In genomic region chr7:138254444-138254843, GRCh38 we compare ENCODE assay signal across 1 cellular context.
TF ChIP-seq lines count a peak whose summit lies in the region.

No MANE protein-coding gene starts in this region.

TF ChIP-seq in K562, 482 proteins besides CTCF, POLR2A, EP300 and RAD21 (continued from another document):
- no peak for TF ChIP-seq NEUROD1 (IDR thresholded peaks at IDR 0.05; ENCODE audit: borderline replicate concordance, low read depth, low read length, partially characterized antibody)
- peak; percentile 44; the same call in 1 of the 2 replicates for TF ChIP-seq PKNOX1 (IDR thresholded peaks at IDR 0.05)
- no peak for TF ChIP-seq PHB (CRISPR knock-in tag; IDR thresholded peaks at IDR 0.05)
- no peak for TF ChIP-seq ZBTB17 (CRISPR knock-in tag; IDR thresholded peaks at IDR 0.05)
- no peak for TF ChIP-seq MCM3 (IDR thresholded peaks at IDR 0.05)
- no peak for TF ChIP-seq HNRNPLL (IDR thresholded peaks at IDR 0.05; ENCODE audit: low read depth, low read length, poor library complexity, severe bottlenecking)
- 0 out of 2 replicates have a peak, but pooled peaks have one; percentile 18 for TF ChIP-seq RAD51 (IDR thresholded peaks at IDR 0.05; ENCODE audit: borderline replicate concordance, low read depth)
- no peak for TF ChIP-seq NKRF (IDR thresholded peaks at IDR 0.05; ENCODE audit: borderline replicate concordance)
- peak; percentile 48; the same call in 1 of the 2 replicates for TF ChIP-seq MYC (IDR thresholded peaks at IDR 0.05; ENCODE audit: low read depth, low read length)
- no peak for TF ChIP-seq MYC (CRISPR knock-in tag; IDR thresholded peaks at IDR 0.05; ENCODE audit: borderline replicate concordance, low read depth)
- peak; percentile 40 to 42; a peak in 2 of 4 replicates for TF ChIP-seq FOXA3 (CRISPR knock-in tag; conservative IDR thresholded peaks at IDR 0.05 in 1 of 2, IDR thresholded peaks at IDR 0.05 in 1 of 2)
- 0 out of 4 replicates have a peak, but pooled peaks of 1 of the 2 experiments have one; percentile 29 for TF ChIP-seq TRIM24 (IDR thresholded peaks at IDR 0.05)
- TF ChIP-seq ESRRA (IDR thresholded peaks at IDR 0.05; ENCODE audit: borderline replicate concordance, low read depth), result 0 out of 2 replicates have a peak, but pooled peaks have one; percentile 49
- TF ChIP-seq, protein P1, sequence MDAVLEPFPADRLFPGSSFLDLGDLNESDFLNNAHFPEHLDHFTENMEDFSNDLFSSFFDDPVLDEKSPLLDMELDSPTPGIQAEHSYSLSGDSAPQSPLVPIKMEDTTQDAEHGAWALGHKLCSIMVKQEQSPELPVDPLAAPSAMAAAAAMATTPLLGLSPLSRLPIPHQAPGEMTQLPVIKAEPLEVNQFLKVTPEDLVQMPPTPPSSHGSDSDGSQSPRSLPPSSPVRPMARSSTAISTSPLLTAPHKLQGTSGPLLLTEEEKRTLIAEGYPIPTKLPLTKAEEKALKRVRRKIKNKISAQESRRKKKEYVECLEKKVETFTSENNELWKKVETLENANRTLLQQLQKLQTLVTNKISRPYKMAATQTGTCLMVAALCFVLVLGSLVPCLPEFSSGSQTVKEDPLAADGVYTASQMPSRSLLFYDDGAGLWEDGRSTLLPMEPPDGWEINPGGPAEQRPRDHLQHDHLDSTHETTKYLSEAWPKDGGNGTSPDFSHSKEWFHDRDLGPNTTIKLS (IDR thresholded peaks at IDR 0.05; ENCODE audit: borderline replicate concordance, low read depth), result peak; percentile 89
- TF ChIP-seq FOXK2 (conservative IDR thresholded peaks at IDR 0.05 in 1 of 2, IDR thresholded peaks at IDR 0.05 in 1 of 2; ENCODE audit: low read depth in 2 of 2), result peak; percentile 51 to 65
- TF ChIP-seq MAFF (IDR thresholded peaks at IDR 0.05; ENCODE audit: low read length), result no peak
- TF ChIP-seq ARHGAP35 (IDR thresholded peaks at IDR 0.05; ENCODE audit: partially characterized antibody), result no peak
- TF ChIP-seq L3MBTL2 (IDR thresholded peaks at IDR 0.05), result peak; percentile 30; the same call in 1 of the 2 replicates
- peak; percentile 14; the same call in 1 of the 2 replicates for TF ChIP-seq ZNF316 (IDR thresholded peaks at IDR 0.05)
- TF ChIP-seq C11orf30 (IDR thresholded peaks at IDR 0.05; ENCODE audit: low read depth), result 0 out of 2 replicates have a peak, but pooled peaks have one; percentile 13
- peak; percentile 42; the same call in 1 of the 2 replicates for TF ChIP-seq SMAD4 (CRISPR knock-in tag; conservative IDR thresholded peaks at IDR 0.05)
- TF ChIP-seq ZNF12 (CRISPR knock-in tag; IDR thresholded peaks at IDR 0.05), result no peak
- no peak for TF ChIP-seq KDM4B (IDR thresholded peaks at IDR 0.05; ENCODE audit: borderline replicate concordance in 2 of 2, low read depth in 1 of 2)
- TF ChIP-seq RUNX1 (IDR thresholded peaks at IDR 0.05; ENCODE audit: low read depth), result no peak
- TF ChIP-seq CHD1 (IDR thresholded peaks at IDR 0.05; ENCODE audit: low read length), result no peak
- peak; percentile 29; the same call in 1 of the 2 replicates for TF ChIP-seq EP400 (IDR thresholded peaks at IDR 0.05)
- 0 out of 4 replicates have a peak, but pooled peaks of 1 of the 2 experiments have one; percentile 2 for TF ChIP-seq SIX5 (IDR thresholded peaks at IDR 0.05; ENCODE audit: borderline replicate concordance in 1 of 2, insufficient read depth in 1 of 2, low read depth in 1 of 2, low read length in 2 of 2)
- TF ChIP-seq BCOR (IDR thresholded peaks at IDR 0.05), result no peak
- TF ChIP-seq, protein P2, sequence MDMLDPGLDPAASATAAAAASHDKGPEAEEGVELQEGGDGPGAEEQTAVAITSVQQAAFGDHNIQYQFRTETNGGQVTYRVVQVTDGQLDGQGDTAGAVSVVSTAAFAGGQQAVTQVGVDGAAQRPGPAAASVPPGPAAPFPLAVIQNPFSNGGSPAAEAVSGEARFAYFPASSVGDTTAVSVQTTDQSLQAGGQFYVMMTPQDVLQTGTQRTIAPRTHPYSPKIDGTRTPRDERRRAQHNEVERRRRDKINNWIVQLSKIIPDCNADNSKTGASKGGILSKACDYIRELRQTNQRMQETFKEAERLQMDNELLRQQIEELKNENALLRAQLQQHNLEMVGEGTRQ (CRISPR knock-in tag; IDR thresholded peaks at IDR 0.05), result peak; percentile 54
